In genomic region chr6:113376847-113377165, GRCh38 we compare ENCODE assay signal across 18 cellular contexts.
"Had no signal": no experiment of that assay in that cellular context is flagged by ENCODE, and none has a peak within 500 bp of the region (broad histone marks: within the 10 kb centered on the region; RNA-seq: fewer than 3 reads in every experiment).

No MANE protein-coding gene starts in this region.

- H3K4me3 ChIP-seq: breast epithelium, testis had no signal

- H3K27ac Mint-ChIP-seq: activated naive CD4-positive, alpha-beta T cell treated with anti-CD3 and anti-CD28 coated beads, Interleukin-2, amount 10 ng/mL, durations not matched to agents 7 days and 5 days; activated naive CD8-positive, alpha-beta T cell treated with anti-CD3 and anti-CD28 coated beads, Interleukin-2, amount 50 U/mL, for 24 hours; progenitor cell of endocrine pancreas; stimulated activated effector memory CD8-positive, alpha-beta T cell treated with anti-CD3 and anti-CD28 coated beads, Interleukin-12 subunit alpha, Interleukin-12 subunit beta, amount 100 ng/mL, for 72 hours; type B pancreatic cell had no signal

- H3K36me3 Mint-ChIP-seq: activated naive CD4-positive, alpha-beta T cell treated with anti-CD3 and anti-CD28 coated beads, Interleukin-2, amount 10 ng/mL, durations not matched to agents 7 days and 5 days; stimulated activated effector memory CD8-positive, alpha-beta T cell treated with anti-CD3 and anti-CD28 coated beads, Interleukin-12 subunit alpha, Interleukin-12 subunit beta, amount 100 ng/mL, for 72 hours; type B pancreatic cell had no signal

- H3K9me3 ChIP-seq: breast epithelium, testis had no signal

- H3K36me3 ChIP-seq: breast epithelium had no signal

- H3K27me3 Mint-ChIP-seq: activated naive CD4-positive, alpha-beta T cell treated with anti-CD3 and anti-CD28 coated beads, Interleukin-2, amount 10 ng/mL, durations not matched to agents 7 days and 5 days; progenitor cell of endocrine pancreas; type B pancreatic cell had no signal

- ATAC-seq: activated naive CD8-positive, alpha-beta T cell treated with anti-CD3 and anti-CD28 coated beads, Interleukin-2, amount 50 U/mL, for 24 hours; activated T-cell treated with anti-CD3 and anti-CD28 coated beads, Interleukin-2, amount 50 U/mL, for 4 hours; esophagus mucosa had no signal

- H3K4me3 Mint-ChIP-seq: activated naive CD4-positive, alpha-beta T cell treated with anti-CD3 and anti-CD28 coated beads, Interleukin-2, amount 10 ng/mL, durations not matched to agents 7 days and 5 days; activated naive CD8-positive, alpha-beta T cell treated with anti-CD3 and anti-CD28 coated beads, Interleukin-2, amount 50 U/mL, for 24 hours; activated T-cell treated with anti-CD3 and anti-CD28 coated beads, Interleukin-2, amount 50 U/mL, for 4 hours; stimulated activated effector memory CD8-positive, alpha-beta T cell treated with anti-CD3 and anti-CD28 coated beads, Interleukin-12 subunit alpha, Interleukin-12 subunit beta, amount 100 ng/mL, for 72 hours; type B pancreatic cell had no signal

- DNase-seq: activated CD4-positive, alpha-beta T cell treated with anti-CD3 and anti-CD28 coated beads, Interleukin-2, amount 50 U/mL, for 1 hour; activated CD4-positive, CD25-positive, alpha-beta regulatory T cell treated with anti-CD3 and anti-CD28 coated beads, Interleukin-2, amount 50 U/mL, for 72 hours; activated CD8-positive, alpha-beta memory T cell treated with anti-CD3 and anti-CD28 coated beads, Interleukin-2, amount 50 U/mL, for 4 hours; activated effector memory CD4-positive, alpha-beta T cell treated with Interleukin-2 at 50 U/mL for 16 hours; activated naive CD4-positive, alpha-beta T cell treated with anti-CD3 and anti-CD28 coated beads, Interleukin-2, amount 10 ng/mL, durations not matched to agents 7 days and 5 days; activated naive CD8-positive, alpha-beta T cell treated with anti-CD3 and anti-CD28 coated beads, Interleukin-2, amount 50 U/mL, for 24 hours; activated T-cell treated with anti-CD3 and anti-CD28 coated beads, Interleukin-2, amount 50 U/mL, for 4 hours; aorta; effector CD4-positive, alpha-beta T cell; occipital lobe; small intestine; stimulated activated CD4-positive, alpha-beta T cell treated with anti-CD3 and anti-CD28 coated beads, Interleukin-4, amount 100 ng/mL, for 24 hours; testis had no signal

- H3K4me1 Mint-ChIP-seq: activated naive CD4-positive, alpha-beta T cell treated with anti-CD3 and anti-CD28 coated beads, Interleukin-2, amount 10 ng/mL, durations not matched to agents 7 days and 5 days; activated naive CD8-positive, alpha-beta T cell treated with anti-CD3 and anti-CD28 coated beads, Interleukin-2, amount 50 U/mL, for 24 hours; stimulated activated effector memory CD8-positive, alpha-beta T cell treated with anti-CD3 and anti-CD28 coated beads, Interleukin-12 subunit alpha, Interleukin-12 subunit beta, amount 100 ng/mL, for 72 hours had no signal

- H3K27ac ChIP-seq: breast epithelium, testis had no signal

- H3K27me3 ChIP-seq: breast epithelium, testis had no signal

- H3K4me1 ChIP-seq: testis had no signal

- H3K9me3 Mint-ChIP-seq: activated naive CD4-positive, alpha-beta T cell treated with anti-CD3 and anti-CD28 coated beads, Interleukin-2, amount 10 ng/mL, durations not matched to agents 7 days and 5 days; activated naive CD8-positive, alpha-beta T cell treated with anti-CD3 and anti-CD28 coated beads, Interleukin-2, amount 50 U/mL, for 24 hours; activated T-cell treated with anti-CD3 and anti-CD28 coated beads, Interleukin-2, amount 50 U/mL, for 4 hours; stimulated activated effector memory CD8-positive, alpha-beta T cell treated with anti-CD3 and anti-CD28 coated beads, Interleukin-12 subunit alpha, Interleukin-12 subunit beta, amount 100 ng/mL, for 72 hours; type B pancreatic cell had no signal
